In the genomic region with DNA sequence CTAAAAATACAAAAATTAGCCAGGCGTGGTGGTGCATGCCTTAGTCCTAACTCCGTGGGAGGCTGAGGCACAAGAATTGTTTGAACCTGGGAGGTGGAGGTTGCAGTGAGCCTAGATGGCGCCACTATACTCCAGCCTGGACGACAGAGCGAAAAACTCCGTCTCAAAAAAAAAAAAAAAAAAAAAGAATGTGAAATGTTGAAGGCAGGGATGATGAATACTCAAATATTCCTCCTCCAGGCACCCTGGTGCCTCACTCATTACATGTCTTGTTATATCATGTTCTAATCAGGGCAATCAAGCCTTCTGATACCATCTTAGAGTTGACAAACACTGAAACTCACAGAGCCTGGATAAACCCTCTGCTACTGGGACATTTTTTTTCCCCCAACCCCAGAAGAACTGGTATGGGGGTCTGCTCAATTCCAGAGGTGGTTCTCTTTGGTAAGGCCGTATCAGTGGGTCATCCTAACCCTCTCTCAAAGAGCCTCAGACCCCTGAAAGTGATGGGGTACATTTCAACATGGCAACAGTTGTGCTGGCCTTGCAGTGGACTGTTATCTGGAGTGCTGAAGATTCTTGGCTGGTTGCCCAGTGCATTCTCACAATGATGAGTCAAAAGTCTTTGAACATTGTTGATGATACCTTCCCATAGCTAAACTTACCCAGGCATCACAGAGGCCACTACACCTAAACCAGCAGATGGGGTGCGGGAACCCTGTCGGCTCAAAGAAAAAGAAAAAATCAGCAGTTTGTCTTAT, we compare ENCODE assay signal across 8 cellular contexts. TPM values are rescaled to one million over a fixed set of nuclear protein-coding genes. Genes with fewer than 3 reads are reported as not detected.
DNase-seq lines count a peak whose midpoint lies in the region; ATAC-seq and TF ChIP-seq lines count a peak whose summit lies in the region.

No MANE protein-coding gene starts in this region.

- intact Hi-C loops in Panc1 (cut with micrococcal nuclease; ENCODE audit: unreplicated experiment): loop anchor here (2.0 kb wide), 1 partner anchor 151 kb away; no protein-coding TSS in a partner anchor

- in situ Hi-C loops in Panc1 (cut with HindIII; ENCODE audit: low pct_unique_long_range_greater_than_20kb, low sequenced_read_pairs): no loop called here

- DNase-seq in GM10248 (ENCODE audit: extremely low spot score) (peak; percentile 36), HEK293T (ENCODE audit: extremely low spot score) (no peak), Panc1 (ENCODE audit: low read depth, low spot score) (no peak), amniotic epithelial cell (ENCODE audit: low read depth) (peak; percentile 91), pons (ENCODE audit: low spot score) (no peak), NCI-H2029 treated with DMSO at 0.1 percent for 48 hours (lab: John Stamatoyannopoulos, UW) (no peak)
- DNase-seq in stimulated activated CD4-positive, alpha-beta T cell treated with anti-CD3 and anti-CD28 coated beads, Interleukin-2, amount 100 ng/mL, for 4 hours (ENCODE audit: low read depth): peak; percentile 44

- no peaks in the 10 kb centered on the region for H3K4me1 ChIP-seq in Panc1 (ENCODE audit: control insufficient read depth, insufficient read depth, low read length)

- TF ChIP-seq CTCF in GM10248 (IDR thresholded peaks at IDR 0.05; ENCODE audit: control extremely low read depth, extremely low read depth, low read depth, missing control alignments): no peak
- TF ChIP-seq CTCF in Panc1 (IDR thresholded peaks at IDR 0.05): peak; percentile 49; the same call in 1 of the 2 replicates

- H3K27me3 ChIP-seq in Panc1 (ENCODE audit: control insufficient read depth, insufficient read depth, low read length): no peaks in the 10 kb centered on the region

- CTCF ChIA-PET in GM10248 (lab: Yijun Ruan, JAX) (interaction anchor here (1.6 kb wide), 1 partner anchor 15 kb away, joined by 5 read pairs; no protein-coding TSS in a partner anchor), HEK293T (lab: Yijun Ruan, JAX) (no interaction called here), Panc1 (lab: Charles Lee) (no interaction called here)

- ATAC-seq in Panc1 (no peak), GM21619 (IDR thresholded peaks at IDR 0.05; ENCODE audit: unreplicated experiment) (no peak)

- H3K27ac ChIP-seq in Panc1 (ENCODE audit: low read length): no peak overlapping the region

- BruUV-seq in Panc1 (replicated peaks; lab: Mats Ljungman, UMichigan): no TSS peak

- POLR2A ChIA-PET in GM10248 (lab: Yijun Ruan, JAX): no interaction called here
- POLR2A ChIA-PET in HEK293T (lab: Yijun Ruan, JAX): no interaction called here
- POLR2A ChIA-PET in Panc1 (lab: Charles Lee): no interaction called here

- no peaks in the 10 kb centered on the region for H3K36me3 ChIP-seq in Panc1 (ENCODE audit: control insufficient read depth, insufficient read depth, low read length)

- no peaks in the 10 kb centered on the region for H3K9me3 ChIP-seq in Panc1 (ENCODE audit: control insufficient read depth, insufficient read depth, low read depth, low read length)

- no peak overlapping the region for H3K4me3 ChIP-seq in Panc1 (ENCODE audit: low read depth in 2 of 2, low read length in 2 of 2)

TF ChIP-seq in HEK293T, 16 proteins besides CTCF, POLR2A, EP300 and RAD21:
- TF ChIP-seq ZNF384 (IDR thresholded peaks at IDR 0.05) (peak; percentile 91), NFRKB (IDR thresholded peaks at IDR 0.05) (no peak)

RNA-seq across cellular contexts. Expression of a gene that starts 2.4 kb away (rescaled TPM):
- 34.6 TPM for total RNA-seq in Panc1 (2021; ENCODE audit: unreplicated experiment)
- 32.0 TPM for polyA plus RNA-seq in Panc1 (2012; ENCODE audit: insufficient read length)

Comparison
In these comparisons a context has a peak if more than half of its experiments do, and no peak if none do; other contexts are left out.
1. DNase-seq: peak in GM10248 (single experiment), amniotic epithelial cell (single experiment) and stimulated activated CD4-positive, alpha-beta T cell treated with anti-CD3 and anti-CD28 coated beads, Interleukin-2, amount 100 ng/mL, for 4 hours (single experiment); none in HEK293T (single experiment), Panc1 (single experiment), pons (single experiment) and NCI-H2029 treated with DMSO at 0.1 percent for 48 hours (single experiment).